Comparison of ENCODE assay signal across 26 cellular contexts in genomic region chr6:146859795-146860495, GRCh38.
"Had no signal": no experiment of that assay in that cellular context is flagged by ENCODE, and none has a peak within 500 bp of the region (broad histone marks: within the 10 kb centered on the region; RNA-seq: fewer than 3 reads in every experiment).

No MANE protein-coding gene starts in this region.

- DNase-seq: activated CD4-positive, alpha-beta memory T cell treated with anti-CD3 and anti-CD28 coated beads for 36 hours; activated CD4-positive, alpha-beta T cell treated with anti-CD3 and anti-CD28 coated beads, Interleukin-2, amount 10 ng/mL, durations not matched to agents 24 days and 14 days; activated CD4-positive, CD25-positive, alpha-beta regulatory T cell treated with anti-CD3 and anti-CD28 coated beads, Interleukin-2, amount 50 U/mL, for 72 hours; activated CD8-positive, alpha-beta memory T cell treated with anti-CD3 and anti-CD28 coated beads, Interleukin-2, amount 50 U/mL, for 4 hours; activated effector memory CD4-positive, alpha-beta T cell treated with anti-CD3 and anti-CD28 coated beads, Interleukin-2, amount 50 U/mL, for 16 hours; activated naive CD4-positive, alpha-beta T cell treated with anti-CD3 and anti-CD28 coated beads for 36 hours; activated naive CD8-positive, alpha-beta T cell treated with anti-CD3 and anti-CD28 coated beads, Interleukin-2, amount 10 ng/mL, durations not matched to agents 7 days and 5 days; activated T-cell treated with anti-CD3 and anti-CD28 coated beads, Interleukin-2, amount 50 U/mL, for 1 hour; dermis blood vessel endothelial cell; effector CD4-positive, alpha-beta T cell; esophagus squamous epithelium; heart left ventricle; immature natural killer cell; kidney glomerular epithelial cell; lower lobe of right lung; mucosa of descending colon; stimulated activated CD4-positive, alpha-beta T cell treated with anti-CD3 and anti-CD28 coated beads, Interleukin-1b, Interleukin-23, amount 100 ng/mL, for 48 hours; stimulated activated naive CD4-positive, alpha-beta T cell; T-helper 2 cell had no signal

- H3K9me3 Mint-ChIP-seq: activated CD4-positive, alpha-beta memory T cell treated with anti-CD3 and anti-CD28 coated beads for 36 hours; activated CD4-positive, alpha-beta T cell treated with anti-CD3 and anti-CD28 coated beads, Interleukin-2, amount 10 ng/mL, durations not matched to agents 24 days and 14 days; activated naive CD4-positive, alpha-beta T cell treated with anti-CD3 and anti-CD28 coated beads for 36 hours; activated naive CD8-positive, alpha-beta T cell treated with anti-CD3 and anti-CD28 coated beads, Interleukin-2, amount 10 ng/mL, durations not matched to agents 7 days and 5 days; activated T-helper 1 cell treated with anti-CD3 and anti-CD28 coated beads, Interleukin-12 subunit alpha, Interleukin-12 subunit beta, Interleukin-2, Interleukin-4 antibody, amounts not matched to agents 30 ng/mL and 10 ng/mL and 1 ng/mL, durations not matched to agents 14 hours and 24 hours and 36 hours; central memory CD8-positive, alpha-beta T cell; immature natural killer cell; nephron had no signal

- H3K27ac Mint-ChIP-seq: activated CD4-positive, alpha-beta memory T cell treated with anti-CD3 and anti-CD28 coated beads for 36 hours; activated CD4-positive, alpha-beta T cell treated with anti-CD3 and anti-CD28 coated beads, Interleukin-2, amount 10 ng/mL, durations not matched to agents 24 days and 14 days; activated naive CD4-positive, alpha-beta T cell treated with anti-CD3 and anti-CD28 coated beads for 36 hours; activated naive CD8-positive, alpha-beta T cell treated with anti-CD3 and anti-CD28 coated beads, Interleukin-2, amount 10 ng/mL, durations not matched to agents 7 days and 5 days; activated T-helper 1 cell treated with anti-CD3 and anti-CD28 coated beads, Interleukin-12 subunit alpha, Interleukin-12 subunit beta, Interleukin-2, Interleukin-4 antibody, amounts not matched to agents 30 ng/mL and 10 ng/mL and 1 ng/mL, durations not matched to agents 14 hours and 24 hours and 36 hours; immature natural killer cell; nephron had no signal

- H3K4me3 ChIP-seq: esophagus squamous epithelium, heart left ventricle, lower lobe of right lung, mucosa of descending colon, smooth muscle cell, tibial nerve had no signal

- H3K27ac ChIP-seq: epithelial cell of prostate, esophagus squamous epithelium, heart left ventricle, lower lobe of right lung, tibial nerve had no signal

- ATAC-seq: heart left ventricle, lower lobe of right lung, mucosa of descending colon had no signal

- H3K36me3 Mint-ChIP-seq: activated naive CD8-positive, alpha-beta T cell treated with anti-CD3 and anti-CD28 coated beads, Interleukin-2, amount 10 ng/mL, durations not matched to agents 7 days and 5 days; immature natural killer cell had no signal

- FAIRE-seq: colon had no signal
